1 cellular context compared by ENCODE assay signal in the genomic region with DNA sequence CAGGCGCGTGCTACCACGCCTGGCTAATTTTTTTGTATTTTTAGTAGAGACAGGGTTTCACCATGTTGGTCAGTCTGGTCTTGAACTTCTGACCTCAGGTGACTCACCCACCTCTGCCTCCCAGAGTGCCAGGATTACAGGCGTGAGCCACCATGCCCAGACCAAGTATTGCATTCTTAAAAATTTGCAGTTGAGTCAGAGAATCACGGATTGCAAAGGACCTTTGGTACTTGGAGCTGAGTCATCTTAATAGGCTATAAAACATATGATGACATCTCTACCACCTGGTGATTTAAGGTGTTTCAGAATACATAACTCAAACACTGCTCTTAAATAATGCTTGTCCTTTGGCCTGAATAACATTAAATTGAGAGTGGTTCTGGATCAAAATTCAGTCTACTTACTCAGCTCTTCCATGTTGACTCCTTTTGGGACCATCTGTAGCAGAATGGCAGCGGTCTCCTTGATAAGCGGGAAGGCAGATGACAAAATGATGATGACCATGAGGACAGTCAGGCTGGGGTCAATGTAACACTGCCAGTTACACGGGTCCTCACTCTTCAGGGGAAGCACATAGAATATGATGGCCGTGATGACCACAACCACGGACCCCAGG.
A peak's percentile ranks its signal among the peaks of the same experiment; 100 is the strongest.
TF ChIP-seq lines count a peak whose summit lies in the region.

No MANE protein-coding gene starts in this region.

TF ChIP-seq in K562, 482 proteins besides CTCF, POLR2A, EP300 and RAD21 (continued from another document):
- no peak for TF ChIP-seq PBX2 (CRISPR knock-in tag; IDR thresholded peaks at IDR 0.05; ENCODE audit: low read depth)
- peak; percentile 62 for TF ChIP-seq PBX2 (tag; conservative IDR thresholded peaks at IDR 0.05; ENCODE audit: low read depth)
- TF ChIP-seq TGIF2 (CRISPR knock-in tag; IDR thresholded peaks at IDR 0.05) = no peak
- no peak for TF ChIP-seq MXD1 (CRISPR knock-in tag; IDR thresholded peaks at IDR 0.05; ENCODE audit: borderline replicate concordance, poor library complexity, severe bottlenecking)
- no peak for TF ChIP-seq BCOR (IDR thresholded peaks at IDR 0.05)
- TF ChIP-seq CTBP1 (IDR thresholded peaks at IDR 0.05; ENCODE audit: borderline replicate concordance) = no peak
- no peak for TF ChIP-seq ZNF764 (CRISPR knock-in tag; IDR thresholded peaks at IDR 0.05; ENCODE audit: low read depth)
- TF ChIP-seq SMARCB1 (IDR thresholded peaks at IDR 0.05; ENCODE audit: insufficient read length, low read depth) = no peak
- no peak for TF ChIP-seq ZSCAN32 (CRISPR knock-in tag; IDR thresholded peaks at IDR 0.05)
- TF ChIP-seq NFIC (IDR thresholded peaks at IDR 0.05) = no peak
- TF ChIP-seq BHLHE40 (IDR thresholded peaks at IDR 0.05; ENCODE audit: low read length) = no peak
- no peak for TF ChIP-seq CCNT2 (IDR thresholded peaks at IDR 0.05; ENCODE audit: borderline replicate concordance, extremely low read depth, insufficient read length, low read depth, low read length)
- no peak for TF ChIP-seq NR3C1 (CRISPR knock-in tag; IDR thresholded peaks at IDR 0.05)
- TF ChIP-seq MBD1 (CRISPR knock-in tag; IDR thresholded peaks at IDR 0.05) = no peak
- TF ChIP-seq ZBTB8A (IDR thresholded peaks at IDR 0.05; ENCODE audit: partially characterized antibody) = no peak
- TF ChIP-seq FOSL1 (tag; conservative IDR thresholded peaks at IDR 0.05) = peak; percentile 29; the same call in 1 of the 2 replicates
- no peak for TF ChIP-seq ZNF217 (CRISPR knock-in tag; IDR thresholded peaks at IDR 0.05)
- no peak for TF ChIP-seq ZNF121 (CRISPR knock-in tag; conservative IDR thresholded peaks at IDR 0.05)
- no peak for TF ChIP-seq ZNF23 (CRISPR knock-in tag; IDR thresholded peaks at IDR 0.05)
- no peak for TF ChIP-seq TCF3 (CRISPR knock-in tag; IDR thresholded peaks at IDR 0.05)
- TF ChIP-seq KAT7 (CRISPR knock-in tag; IDR thresholded peaks at IDR 0.05; ENCODE audit: borderline replicate concordance) = no peak
- no peak for TF ChIP-seq U2AF1 (optimal IDR thresholded peaks at IDR 0.05; ENCODE audit: low read depth, low read length)
- no peak for TF ChIP-seq STAT5B (CRISPR knock-in tag; IDR thresholded peaks at IDR 0.05)
- no peak for TF ChIP-seq ZNF280A (IDR thresholded peaks at IDR 0.05; ENCODE audit: low read depth, partially characterized antibody)
- peak; percentile 73 for TF ChIP-seq ZNF316 (IDR thresholded peaks at IDR 0.05)
- no peak for TF ChIP-seq ZNF655 (CRISPR knock-in tag; IDR thresholded peaks at IDR 0.05)
- no peak for TF ChIP-seq ZNF695 (CRISPR knock-in tag; IDR thresholded peaks at IDR 0.05)
- no peak for TF ChIP-seq RBM34 (IDR thresholded peaks at IDR 0.05; ENCODE audit: borderline replicate concordance, insufficient read depth, low read length)
- no peak for TF ChIP-seq HNRNPL (IDR thresholded peaks at IDR 0.05; ENCODE audit: low read depth, low read length)
- TF ChIP-seq, protein P1, sequence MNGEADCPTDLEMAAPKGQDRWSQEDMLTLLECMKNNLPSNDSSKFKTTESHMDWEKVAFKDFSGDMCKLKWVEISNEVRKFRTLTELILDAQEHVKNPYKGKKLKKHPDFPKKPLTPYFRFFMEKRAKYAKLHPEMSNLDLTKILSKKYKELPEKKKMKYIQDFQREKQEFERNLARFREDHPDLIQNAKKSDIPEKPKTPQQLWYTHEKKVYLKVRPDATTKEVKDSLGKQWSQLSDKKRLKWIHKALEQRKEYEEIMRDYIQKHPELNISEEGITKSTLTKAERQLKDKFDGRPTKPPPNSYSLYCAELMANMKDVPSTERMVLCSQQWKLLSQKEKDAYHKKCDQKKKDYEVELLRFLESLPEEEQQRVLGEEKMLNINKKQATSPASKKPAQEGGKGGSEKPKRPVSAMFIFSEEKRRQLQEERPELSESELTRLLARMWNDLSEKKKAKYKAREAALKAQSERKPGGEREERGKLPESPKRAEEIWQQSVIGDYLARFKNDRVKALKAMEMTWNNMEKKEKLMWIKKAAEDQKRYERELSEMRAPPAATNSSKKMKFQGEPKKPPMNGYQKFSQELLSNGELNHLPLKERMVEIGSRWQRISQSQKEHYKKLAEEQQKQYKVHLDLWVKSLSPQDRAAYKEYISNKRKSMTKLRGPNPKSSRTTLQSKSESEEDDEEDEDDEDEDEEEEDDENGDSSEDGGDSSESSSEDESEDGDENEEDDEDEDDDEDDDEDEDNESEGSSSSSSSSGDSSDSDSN (IDR thresholded peaks at IDR 0.05; ENCODE audit: borderline replicate concordance in 1 of 2, low read depth in 2 of 2, low read length in 2 of 2) = no peak
- TF ChIP-seq ATF3 (IDR thresholded peaks at IDR 0.05) = peak; percentile 68
- no peak for TF ChIP-seq ATF3 (CRISPR knock-in tag; conservative IDR thresholded peaks at IDR 0.05)
- no peak for TF ChIP-seq TSC22D4 (tag; IDR thresholded peaks at IDR 0.05)
- no peak for TF ChIP-seq NCOA4 (IDR thresholded peaks at IDR 0.05; ENCODE audit: partially characterized antibody)
- no peak for TF ChIP-seq PHB2 (IDR thresholded peaks at IDR 0.05; ENCODE audit: low read depth)
- no peak for TF ChIP-seq MEF2D (tag; conservative IDR thresholded peaks at IDR 0.05; ENCODE audit: low read depth)
- TF ChIP-seq ZNF57 (CRISPR knock-in tag; IDR thresholded peaks at IDR 0.05) = no peak
- TF ChIP-seq, protein P2, sequence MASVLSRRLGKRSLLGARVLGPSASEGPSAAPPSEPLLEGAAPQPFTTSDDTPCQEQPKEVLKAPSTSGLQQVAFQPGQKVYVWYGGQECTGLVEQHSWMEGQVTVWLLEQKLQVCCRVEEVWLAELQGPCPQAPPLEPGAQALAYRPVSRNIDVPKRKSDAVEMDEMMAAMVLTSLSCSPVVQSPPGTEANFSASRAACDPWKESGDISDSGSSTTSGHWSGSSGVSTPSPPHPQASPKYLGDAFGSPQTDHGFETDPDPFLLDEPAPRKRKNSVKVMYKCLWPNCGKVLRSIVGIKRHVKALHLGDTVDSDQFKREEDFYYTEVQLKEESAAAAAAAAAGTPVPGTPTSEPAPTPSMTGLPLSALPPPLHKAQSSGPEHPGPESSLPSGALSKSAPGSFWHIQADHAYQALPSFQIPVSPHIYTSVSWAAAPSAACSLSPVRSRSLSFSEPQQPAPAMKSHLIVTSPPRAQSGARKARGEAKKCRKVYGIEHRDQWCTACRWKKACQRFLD (CRISPR knock-in tag; IDR thresholded peaks at IDR 0.05) = no peak
- no peak for TF ChIP-seq HES1 (IDR thresholded peaks at IDR 0.05; ENCODE audit: low read depth)
- TF ChIP-seq ZNF347 (CRISPR knock-in tag; IDR thresholded peaks at IDR 0.05; ENCODE audit: low read depth) = no peak
- TF ChIP-seq C11orf30 (IDR thresholded peaks at IDR 0.05; ENCODE audit: low read depth) = peak; percentile 46; the same call in 1 of the 2 replicates
- no peak for TF ChIP-seq DDX20 (tag; IDR thresholded peaks at IDR 0.05; ENCODE audit: low read depth)
- no peak for TF ChIP-seq KAT8 (IDR thresholded peaks at IDR 0.05; ENCODE audit: low read depth)
- no peak for TF ChIP-seq DLX4 (CRISPR knock-in tag; IDR thresholded peaks at IDR 0.05)
- no peak for TF ChIP-seq HDAC3 (IDR thresholded peaks at IDR 0.05; ENCODE audit: borderline replicate concordance, partially characterized antibody)
- TF ChIP-seq GABPB2 (CRISPR knock-in tag; conservative IDR thresholded peaks at IDR 0.05) = no peak
- TF ChIP-seq HDGF (IDR thresholded peaks at IDR 0.05) = no peak
